13 cellular contexts compared by ENCODE assay signal in the genomic region with DNA sequence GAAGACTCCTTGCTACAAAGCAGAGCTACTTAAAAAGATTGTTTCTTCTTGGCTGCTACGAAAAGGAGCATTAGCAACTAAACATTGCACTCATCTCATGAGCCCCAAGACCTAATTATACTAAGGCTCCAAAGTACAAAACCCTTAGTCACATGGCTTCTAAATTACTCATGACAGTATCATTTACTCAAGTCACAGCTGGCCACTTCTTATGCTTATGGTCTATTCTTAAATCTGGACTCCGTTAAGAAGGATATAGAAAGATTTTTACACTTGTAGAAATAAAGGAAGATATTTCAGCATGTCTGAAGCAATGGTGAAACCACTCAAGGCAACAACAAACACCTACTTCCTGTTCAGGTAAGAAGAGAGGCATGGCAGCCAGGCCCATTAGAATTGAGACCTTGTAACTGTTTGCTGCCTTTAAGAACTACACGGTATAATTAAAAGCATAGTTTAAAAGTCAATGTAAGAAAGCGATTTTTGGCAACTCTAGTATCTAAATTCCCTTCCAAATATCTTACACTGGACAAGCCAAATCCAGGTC. TPM values are rescaled to one million over a fixed set of nuclear protein-coding genes. Genes with fewer than 3 reads are reported as not detected.
DNase-seq lines count a peak whose midpoint lies in the region; ATAC-seq lines count a peak whose summit lies in the region.
"Had no signal": no experiment of that assay in that cellular context is flagged by ENCODE, and none has a peak within 500 bp of the region (broad histone marks: within the 10 kb centered on the region; RNA-seq: fewer than 3 reads in every experiment).

No MANE protein-coding gene starts in this region.

- DNase-seq in NOMO-1 treated with DMSO at 0.1 percent for 48 hours (lab: John Stamatoyannopoulos, UW; ENCODE audit: unreplicated experiment) (peak; percentile 36), NOMO-1 treated with dmso at 0.1 percent for 144 hours (lab: John Stamatoyannopoulos, UW; ENCODE audit: unreplicated experiment) (no peak), T1000 (lab: John Stamatoyannopoulos, UW) (no peak), putamen (ENCODE audit: low spot score) (no peak)
- no peak for DNase-seq in activated T-helper 2 cell treated with anti-CD3 and anti-CD28 coated beads, Interferon-gamma antibody, Interleukin-2, Interleukin-4, amounts not matched to agents 10 μg/mL and 5 μg/mL and 100 μg/mL, durations not matched to agents 14 hours and 24 hours and 36 hours (ENCODE audit: low spot score)
- DNase-seq: dorsolateral prefrontal cortex, heart left ventricle, NCI-H526, thyroid gland had no signal

- H3K4me3 Mint-ChIP-seq in activated T-helper 2 cell treated with anti-CD3 and anti-CD28 coated beads, Interferon-gamma antibody, Interleukin-2, Interleukin-4, amounts not matched to agents 10 μg/mL and 5 μg/mL and 100 μg/mL, durations not matched to agents 14 hours and 24 hours and 36 hours (ENCODE audit: low read depth) = peak overlapping the region; percentile 28
- peak overlapping the region; percentile 48 for H3K4me3 Mint-ChIP-seq in stimulated activated memory B cell treated with anti-CD40 and anti-IgM and Interleukin-4, amounts not matched to agents 10 μg/mL and 1 μg/mL and 100 μg/mL, for 72 hours

- peaks cover 91% of the 10 kb centered on the region for H3K4me1 Mint-ChIP-seq in activated T-helper 2 cell treated with anti-CD3 and anti-CD28 coated beads, Interferon-gamma antibody, Interleukin-2, Interleukin-4, amounts not matched to agents 10 μg/mL and 5 μg/mL and 100 μg/mL, durations not matched to agents 14 hours and 24 hours and 36 hours (ENCODE audit: low read depth)
- H3K4me1 Mint-ChIP-seq in stimulated activated memory B cell treated with anti-CD40 and anti-IgM and Interleukin-4, amounts not matched to agents 10 μg/mL and 1 μg/mL and 100 μg/mL, for 72 hours = peaks cover 100% of the 10 kb centered on the region

- intact Hi-C loops in activated T-helper 2 cell treated with anti-CD3 and anti-CD28 coated beads, Interferon-gamma antibody, Interleukin-2, Interleukin-4, amounts not matched to agents 10 μg/mL and 5 μg/mL and 100 μg/mL, durations not matched to agents 14 hours and 24 hours and 36 hours (cut with micrococcal nuclease) = loop anchor here (2.0 to 10.0 kb wide), 3 partner anchors 39 to 1033 kb away; no protein-coding TSS in a partner anchor

- peaks cover 10% of the 10 kb centered on the region for H3K9me3 Mint-ChIP-seq in activated T-helper 2 cell treated with anti-CD3 and anti-CD28 coated beads, Interferon-gamma antibody, Interleukin-2, Interleukin-4, amounts not matched to agents 10 μg/mL and 5 μg/mL and 100 μg/mL, durations not matched to agents 14 hours and 24 hours and 36 hours
- H3K9me3 Mint-ChIP-seq in stimulated activated memory B cell treated with anti-CD40 and anti-IgM and Interleukin-4, amounts not matched to agents 10 μg/mL and 1 μg/mL and 100 μg/mL, for 72 hours = peaks cover 3% of the 10 kb centered on the region

- peak; percentile 34 for ATAC-seq in HG02981 (IDR thresholded peaks at IDR 0.05; ENCODE audit: unreplicated experiment)
- ATAC-seq in stimulated activated memory B cell treated with anti-CD40 and anti-IgM and Interleukin-4, amounts not matched to agents 10 μg/mL and 1 μg/mL and 100 μg/mL, for 72 hours = peak; percentile 31
- ATAC-seq in HG03135 (IDR thresholded peaks at IDR 0.05; ENCODE audit: unreplicated experiment) = no peak
- ATAC-seq: A549, heart left ventricle had no signal

- peak overlapping the region; percentile 81 for H3K27ac Mint-ChIP-seq in activated T-helper 2 cell treated with anti-CD3 and anti-CD28 coated beads, Interferon-gamma antibody, Interleukin-2, Interleukin-4, amounts not matched to agents 10 μg/mL and 5 μg/mL and 100 μg/mL, durations not matched to agents 14 hours and 24 hours and 36 hours
- H3K27ac Mint-ChIP-seq in stimulated activated memory B cell treated with anti-CD40 and anti-IgM and Interleukin-4, amounts not matched to agents 10 μg/mL and 1 μg/mL and 100 μg/mL, for 72 hours = peak overlapping the region; percentile 98

- peaks cover 66% of the 10 kb centered on the region for H3K36me3 Mint-ChIP-seq in activated T-helper 2 cell treated with anti-CD3 and anti-CD28 coated beads, Interferon-gamma antibody, Interleukin-2, Interleukin-4, amounts not matched to agents 10 μg/mL and 5 μg/mL and 100 μg/mL, durations not matched to agents 14 hours and 24 hours and 36 hours (ENCODE audit: low read depth)
- peaks cover 56% of the 10 kb centered on the region for H3K36me3 Mint-ChIP-seq in stimulated activated memory B cell treated with anti-CD40 and anti-IgM and Interleukin-4, amounts not matched to agents 10 μg/mL and 1 μg/mL and 100 μg/mL, for 72 hours

- no peaks in the 10 kb centered on the region for H3K27me3 Mint-ChIP-seq in activated T-helper 2 cell treated with anti-CD3 and anti-CD28 coated beads, Interferon-gamma antibody, Interleukin-2, Interleukin-4, amounts not matched to agents 10 μg/mL and 5 μg/mL and 100 μg/mL, durations not matched to agents 14 hours and 24 hours and 36 hours (ENCODE audit: low read depth)
- H3K27me3 Mint-ChIP-seq in stimulated activated memory B cell treated with anti-CD40 and anti-IgM and Interleukin-4, amounts not matched to agents 10 μg/mL and 1 μg/mL and 100 μg/mL, for 72 hours = no peaks in the 10 kb centered on the region

RNA-seq across cellular contexts. Expression of a gene that starts 12.7 kb away (rescaled TPM):
- 107 and 120 TPM in 2 replicates for total RNA-seq in activated T-helper 2 cell treated with anti-CD3 and anti-CD28 coated beads, Interferon-gamma antibody, Interleukin-2, Interleukin-4, amounts not matched to agents 10 μg/mL and 5 μg/mL and 100 μg/mL, durations not matched to agents 14 hours and 24 hours and 36 hours
